Comparison of ENCODE assay signal across 8 cellular contexts in genomic region chr1:58815680-58816071, GRCh38. TPM values are rescaled to one million over a fixed set of nuclear protein-coding genes. Genes with fewer than 3 reads are reported as not detected.
DNase-seq lines count a peak whose midpoint lies in the region; ATAC-seq and TF ChIP-seq lines count a peak whose summit lies in the region.

No MANE protein-coding gene starts in this region.

- peak overlapping the region; percentile 62 to 79 (median 66) for H3K4me3 ChIP-seq in breast epithelium

- H3K27ac ChIP-seq in breast epithelium, result peak overlapping the region; percentile 93 to 94

- intact Hi-C loops in breast epithelium (cut with DNase I; ENCODE audit: low total_unique reads), result no loop called here

- peak; percentile 75 for DNase-seq in COLO668 (lab: John Stamatoyannopoulos, UW; ENCODE audit: unreplicated experiment)
- DNase-seq in LoVo (ENCODE audit: low spot score), result peak; percentile 79
- DNase-seq in breast epithelium (ENCODE audit: low spot score in 2 of 2), result no peak
- DNase-seq in left lobe of liver (ENCODE audit: low spot score), result peak; percentile 63
- DNase-seq in superior temporal gyrus (ENCODE audit: extremely low spot score), result peak; percentile 16
- no peak for DNase-seq in T1000 (lab: John Stamatoyannopoulos, UW)
- no peak for DNase-seq in 8988T

- no peaks in the 10 kb centered on the region for H3K36me3 ChIP-seq in breast epithelium

- no peak for TF ChIP-seq POLR2A in breast epithelium (IDR thresholded peaks at IDR 0.05)

- ATAC-seq in GM21529 (IDR thresholded peaks at IDR 0.05; ENCODE audit: unreplicated experiment), result peak; percentile 23
- ATAC-seq in left lobe of liver, result peak; percentile 63

- no peaks in the 10 kb centered on the region for H3K9me3 ChIP-seq in breast epithelium

- no peak for TF ChIP-seq CTCF in breast epithelium (IDR thresholded peaks at IDR 0.05)

- peaks cover 0 to 3% of the 10 kb centered on the region in 2 donors for H3K4me1 ChIP-seq in breast epithelium

- H3K27me3 ChIP-seq in breast epithelium, result no peaks in the 10 kb centered on the region

RNA-seq across cellular contexts. Expression of gene JUN, which starts 31.8 kb away (rescaled TPM):
- total RNA-seq in breast epithelium (100 to 1,000 TPM; 119 to 880 (median 379) TPM), left lobe of liver (12.4 TPM)

Comparison
In these comparisons a context has a peak if more than half of its experiments do, and no peak if none do; other contexts are left out.
1. DNase-seq: peak in COLO668 (single experiment), LoVo (single experiment), left lobe of liver (single experiment) and superior temporal gyrus (single experiment); none in breast epithelium (0 of 2), T1000 (single experiment) and 8988T (single experiment).